Comparison of ENCODE assay signal across 8 cellular contexts in the genomic region with DNA sequence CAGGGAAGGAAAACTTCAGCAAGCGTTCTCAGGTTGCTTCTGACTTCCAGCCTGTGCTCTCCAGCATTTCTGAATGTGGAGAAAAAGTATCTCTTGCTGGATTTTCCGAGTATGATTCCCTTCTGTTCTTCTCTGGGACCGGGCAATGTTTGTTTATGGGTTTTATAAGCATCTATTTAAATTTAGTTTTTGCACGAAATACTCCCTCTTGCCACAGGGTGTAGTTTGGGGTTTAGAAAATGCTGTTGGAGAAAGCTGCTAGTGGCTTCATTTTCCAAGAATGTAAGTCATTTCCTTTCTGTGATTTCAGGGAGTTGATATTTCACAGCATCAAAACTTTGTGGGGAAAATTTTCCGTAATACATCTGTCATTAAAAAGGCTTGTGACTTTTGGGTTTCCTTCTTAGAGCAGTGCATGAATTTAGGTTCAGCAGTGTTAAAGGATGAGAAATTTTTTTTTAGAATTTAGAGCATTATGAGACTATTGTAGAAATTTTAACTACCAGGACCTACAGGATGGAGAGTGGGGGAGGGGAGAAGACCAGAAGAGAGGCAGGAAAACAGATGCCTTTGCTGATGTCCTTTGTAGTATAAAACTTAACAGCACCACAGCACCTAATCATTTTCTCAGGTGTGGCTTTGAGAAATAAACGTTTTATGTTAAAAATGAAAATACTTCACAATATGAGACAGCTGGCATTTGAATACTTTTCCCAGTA. TPM values are rescaled to one million over a fixed set of nuclear protein-coding genes. Genes with fewer than 3 reads are reported as not detected.
DNase-seq lines count a peak whose midpoint lies in the region; ATAC-seq and TF ChIP-seq lines count a peak whose summit lies in the region.

No MANE protein-coding gene starts in this region.

- H3K4me1 ChIP-seq in ascending aorta: peaks cover 0 to 16% of the 10 kb centered on the region in 2 donors

- DNase-seq in ELR (ENCODE audit: low read depth) (peak; percentile 83), MG63 (no peak), ascending aorta (ENCODE audit: low spot score in 2 of 2) (no peak), iris pigment epithelial cell (ENCODE audit: low read depth) (peak; percentile 84), DMS153 treated with DMSO at 0.1 percent for 48 hours (lab: John Stamatoyannopoulos, UW; ENCODE audit: unreplicated experiment) (no peak), GF-D8 (lab: John Stamatoyannopoulos, UW) (no peak)
- DNase-seq in stimulated activated naive CD8-positive, alpha-beta T cell treated with anti-CD3 and anti-CD28 coated beads, Interleukin-15, amount 100 ng/mL, for 72 hours: no peak

- H3K9me3 ChIP-seq in MG63 (no peaks in the 10 kb centered on the region), ascending aorta (no peaks in the 10 kb centered on the region)

- peak overlapping the region; percentile 95 to 99 for H3K27ac ChIP-seq in ascending aorta

- intact Hi-C loops in ascending aorta (cut with DNase I): loop anchor here (2.0 to 10.0 kb wide), 5 partner anchors 49 to 412 kb away; partner anchors contain the start of genes NID2 and RTRAF

- H3K27me3 ChIP-seq in MG63: no peaks in the 10 kb centered on the region
- H3K27me3 ChIP-seq in ascending aorta: no peaks in the 10 kb centered on the region

- no peaks in the 10 kb centered on the region for H3K9me3 Mint-ChIP-seq in stimulated activated naive CD8-positive, alpha-beta T cell treated with anti-CD3 and anti-CD28 coated beads, Interleukin-15, amount 100 ng/mL, for 72 hours

- no peak overlapping the region for H3K27ac Mint-ChIP-seq in stimulated activated naive CD8-positive, alpha-beta T cell treated with anti-CD3 and anti-CD28 coated beads, Interleukin-15, amount 100 ng/mL, for 72 hours

- peaks cover 17% of the 10 kb centered on the region for H3K27me3 Mint-ChIP-seq in stimulated activated naive CD8-positive, alpha-beta T cell treated with anti-CD3 and anti-CD28 coated beads, Interleukin-15, amount 100 ng/mL, for 72 hours

- ATAC-seq in stimulated activated naive CD8-positive, alpha-beta T cell treated with anti-CD3 and anti-CD28 coated beads, Interleukin-15, amount 100 ng/mL, for 72 hours: no peak
- ATAC-seq in HG02938 (IDR thresholded peaks at IDR 0.05; ENCODE audit: unreplicated experiment): no peak

- H3K4me3 ChIP-seq in MG63: peak overlapping the region; percentile 67
- H3K4me3 ChIP-seq in ascending aorta: peak overlapping the region; percentile 88 to 90

- peak overlapping the region; percentile 86 to 90 for H3K4me3 Mint-ChIP-seq in stimulated activated naive CD8-positive, alpha-beta T cell treated with anti-CD3 and anti-CD28 coated beads, Interleukin-15, amount 100 ng/mL, for 72 hours

- peaks cover 25% of the 10 kb centered on the region for H3K4me1 Mint-ChIP-seq in stimulated activated naive CD8-positive, alpha-beta T cell treated with anti-CD3 and anti-CD28 coated beads, Interleukin-15, amount 100 ng/mL, for 72 hours

- H3K36me3 ChIP-seq in MG63 (peaks cover 22% of the 10 kb centered on the region), ascending aorta (no peaks in the 10 kb centered on the region)

- peak; percentile 39 to 46 (median 39) for TF ChIP-seq CTCF in ascending aorta (IDR thresholded peaks at IDR 0.05)

RNA-seq across cellular contexts. Expression of gene FRMD6, which starts 1.5 kb away (rescaled TPM):
- total RNA-seq in MG63 (2014; rRNA removed; shearing (Covaris generic); ENCODE audit: low replicate concordance): 44.6 and 51.4 TPM in 2 replicates
- 104 TPM for total RNA-seq in ascending aorta

Comparison
In these comparisons a context has a peak if more than half of its experiments do, and no peak if none do; other contexts are left out.
1. DNase-seq: peak in ELR (single experiment) and iris pigment epithelial cell (single experiment); none in MG63 (single experiment), ascending aorta (0 of 2), stimulated activated naive CD8-positive, alpha-beta T cell treated with anti-CD3 and anti-CD28 coated beads, Interleukin-15, amount 100 ng/mL, for 72 hours (0 of 2), DMS153 treated with DMSO at 0.1 percent for 48 hours (single experiment) and GF-D8 (single experiment).